In the genomic region with DNA sequence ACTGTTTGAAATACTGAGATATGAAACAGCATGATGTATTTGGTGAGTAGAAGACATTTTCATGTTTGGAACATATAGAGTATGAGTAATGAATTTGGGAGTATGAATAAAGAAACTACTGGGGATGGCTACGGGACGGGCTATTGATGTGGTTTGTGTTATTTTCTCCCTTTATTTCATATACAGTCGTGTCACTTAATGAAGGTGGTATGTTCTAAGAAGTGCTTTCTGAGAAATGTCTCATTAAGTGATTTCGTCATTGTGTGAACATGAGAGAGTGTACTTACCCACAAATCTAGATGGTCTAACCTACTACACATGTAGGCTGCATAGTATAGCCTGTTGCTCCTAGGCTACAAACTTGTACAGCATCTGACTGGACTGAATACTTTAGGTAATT, we compare ENCODE assay signal across 15 cellular contexts.
DNase-seq lines count a peak whose midpoint lies in the region; ATAC-seq and TF ChIP-seq lines count a peak whose summit lies in the region.
"Had no signal": no experiment of that assay in that cellular context is flagged by ENCODE, and none has a peak within 500 bp of the region (broad histone marks: within the 10 kb centered on the region; RNA-seq: fewer than 3 reads in every experiment).

No MANE protein-coding gene starts in this region.

- H3K9me3 ChIP-seq in HEK293 (ENCODE audit: control insufficient read depth, insufficient read depth, low read depth, low read length) = no peaks in the 10 kb centered on the region
- H3K9me3 ChIP-seq in smooth muscle cell (replicated peaks; ENCODE audit: low read depth) = no peaks in the 10 kb centered on the region

- H3K4me2 ChIP-seq in smooth muscle cell = peak overlapping the region; percentile 71

- ATAC-seq in activated T-cell treated with anti-CD3 and anti-CD28 coated beads, Interleukin-2, amount 50 U/mL, for 4 hours = peak; percentile 88 to 90
- peak; percentile 90 for ATAC-seq in activated T-helper 17 cell treated with anti-CD3 and anti-CD28 coated beads, Interleukin-2, amount 50 U/mL, for 72 hours (replicated peaks)
- ATAC-seq in GM21423 (IDR thresholded peaks at IDR 0.05; ENCODE audit: unreplicated experiment) = no peak

- peak overlapping the region; percentile 20 for H3K9ac ChIP-seq in smooth muscle cell (ENCODE audit: low read depth)

- H3K27ac Mint-ChIP-seq in activated T-helper 17 cell treated with anti-CD3 and anti-CD28 coated beads, Interleukin-2, amount 50 U/mL, for 72 hours = peak overlapping the region; percentile 98

- H3K27me3 Mint-ChIP-seq in activated T-cell treated with anti-CD3 and anti-CD28 coated beads, Interleukin-2, amount 50 U/mL, for 4 hours (ENCODE audit: low read depth) = no peaks in the 10 kb centered on the region
- no peaks in the 10 kb centered on the region for H3K27me3 Mint-ChIP-seq in activated T-helper 17 cell treated with anti-CD3 and anti-CD28 coated beads, Interleukin-2, amount 50 U/mL, for 72 hours

- peaks cover 16% of the 10 kb centered on the region for H3F3A ChIP-seq in smooth muscle cell (ENCODE audit: low read depth)

- no peak overlapping the region for H3K4me3 Mint-ChIP-seq in activated T-cell treated with anti-CD3 and anti-CD28 coated beads, Interleukin-2, amount 50 U/mL, for 4 hours
- peak overlapping the region; percentile 70 for H3K4me3 Mint-ChIP-seq in activated T-helper 17 cell treated with anti-CD3 and anti-CD28 coated beads, Interleukin-2, amount 50 U/mL, for 72 hours

- H2AFZ ChIP-seq in smooth muscle cell (ENCODE audit: low read depth) = no peak overlapping the region

- H3K4me1 ChIP-seq in HEK293 (ENCODE audit: control insufficient read depth, insufficient read depth, low read length) (peaks cover 4% of the 10 kb centered on the region; the same call in 1 of the 2 replicates), smooth muscle cell (ENCODE audit: low read depth) (peaks cover 22% of the 10 kb centered on the region)

- H3K79me2 ChIP-seq in smooth muscle cell (ENCODE audit: low read depth) = peaks cover 90% of the 10 kb centered on the region

- H3K9me3 Mint-ChIP-seq in activated T-cell treated with anti-CD3 and anti-CD28 coated beads, Interleukin-2, amount 50 U/mL, for 4 hours = peaks cover 56% of the 10 kb centered on the region
- peaks cover 21% of the 10 kb centered on the region for H3K9me3 Mint-ChIP-seq in activated T-helper 17 cell treated with anti-CD3 and anti-CD28 coated beads, Interleukin-2, amount 50 U/mL, for 72 hours

- peaks cover 26% of the 10 kb centered on the region for H4K20me1 ChIP-seq in smooth muscle cell (ENCODE audit: low read depth)

- peaks cover 41% of the 10 kb centered on the region for H3K36me3 Mint-ChIP-seq in activated T-cell treated with anti-CD3 and anti-CD28 coated beads, Interleukin-2, amount 50 U/mL, for 4 hours (ENCODE audit: insufficient read depth)
- peaks cover 15% of the 10 kb centered on the region for H3K36me3 Mint-ChIP-seq in activated T-helper 17 cell treated with anti-CD3 and anti-CD28 coated beads, Interleukin-2, amount 50 U/mL, for 72 hours (ENCODE audit: low read depth)

- H3K4me3 ChIP-seq in HEK293 (ENCODE audit: low read depth, low read length) (no peak overlapping the region), smooth muscle cell (no peak overlapping the region)
- H3K4me3 ChIP-seq: dorsolateral prefrontal cortex had no signal

- DNase-seq in activated T-cell treated with anti-CD3 and anti-CD28 coated beads, Interleukin-2, amount 50 U/mL, for 4 hours = no peak
- DNase-seq in activated T-cell treated with anti-CD3 and anti-CD28 coated beads, Interleukin-2, amount 50 U/mL, for 48 hours = no peak
- DNase-seq in smooth muscle cell (lab: John Stamatoyannopoulos, UW; ENCODE audit: unreplicated experiment) (no peak), activated gamma-delta T cell (lab: John Stamatoyannopoulos, UW) (no peak), NCI-H510A treated with DMSO at 0.1 percent for 48 hours (lab: John Stamatoyannopoulos, UW) (no peak)
- DNase-seq: activated gamma-delta T cell treated with Interleukin-2 at 50 U/mL for 16 hours; C1 segment of cervical spinal cord; dorsolateral prefrontal cortex; NCI-H1436; small intestine; stimulated activated CD8-positive, alpha-beta memory T cell treated with anti-CD3 and anti-CD28 coated beads, Interleukin-4, amount 100 ng/mL, for 48 hours had no signal

- POLR2A ChIA-PET in HEK293 (lab: Yijun Ruan, JAX) = no interaction called here

- TF ChIP-seq CTCF in HEK293 (tag by site-specific recombination; IDR thresholded peaks at IDR 0.05) (no peak), smooth muscle cell (IDR thresholded peaks at IDR 0.05; ENCODE audit: borderline replicate concordance, insufficient read depth, poor library complexity, severe bottlenecking) (no peak)

- H3K4me1 Mint-ChIP-seq in activated T-cell treated with anti-CD3 and anti-CD28 coated beads, Interleukin-2, amount 50 U/mL, for 4 hours (ENCODE audit: low read depth) = peaks cover 52% of the 10 kb centered on the region
- H3K4me1 Mint-ChIP-seq in activated T-helper 17 cell treated with anti-CD3 and anti-CD28 coated beads, Interleukin-2, amount 50 U/mL, for 72 hours = peaks cover 47% of the 10 kb centered on the region

- H3K27ac ChIP-seq in HEK293 (ENCODE audit: extremely low read depth, low read depth, low read length) (no peak overlapping the region), smooth muscle cell (ENCODE audit: low read depth) (peak overlapping the region; percentile 77)
- H3K27ac ChIP-seq: VCaP had no signal

- no peaks in the 10 kb centered on the region for H3K27me3 ChIP-seq in smooth muscle cell (ENCODE audit: low read depth)
- H3K27me3 ChIP-seq: dorsolateral prefrontal cortex had no signal

- CTCF ChIA-PET in HEK293 (lab: Yijun Ruan, JAX) = no interaction called here

- WGBS in smooth muscle cell (ENCODE audit: low lambda C conversion rate) = 58% methylated on average over 4 of the region's 4 CpGs

- no peaks in the 10 kb centered on the region for H3K36me3 ChIP-seq in HEK293 (ENCODE audit: control insufficient read depth in 2 of 2, insufficient read depth in 1 of 2, low read length in 2 of 2)
- peaks cover 4% of the 10 kb centered on the region for H3K36me3 ChIP-seq in smooth muscle cell (ENCODE audit: low read depth)

TF ChIP-seq in HEK293, 187 proteins besides CTCF, POLR2A, EP300 and RAD21:
- TF ChIP-seq HOXD13 (CRISPR knock-in tag; IDR thresholded peaks at IDR 0.05; ENCODE audit: borderline replicate concordance) (no peak), ZNF561 (tag by site-specific recombination; IDR thresholded peaks at IDR 0.05; ENCODE audit: borderline replicate concordance) (no peak), SCRT2 (tag by site-specific recombination; IDR thresholded peaks at IDR 0.05) (0 out of 2 replicates have a peak, but pooled peaks have one; percentile 34), GLIS1 (tag by site-specific recombination; IDR thresholded peaks at IDR 0.05) (no peak)
